Comparison of ENCODE assay signal across 1 cellular context in the genomic region with DNA sequence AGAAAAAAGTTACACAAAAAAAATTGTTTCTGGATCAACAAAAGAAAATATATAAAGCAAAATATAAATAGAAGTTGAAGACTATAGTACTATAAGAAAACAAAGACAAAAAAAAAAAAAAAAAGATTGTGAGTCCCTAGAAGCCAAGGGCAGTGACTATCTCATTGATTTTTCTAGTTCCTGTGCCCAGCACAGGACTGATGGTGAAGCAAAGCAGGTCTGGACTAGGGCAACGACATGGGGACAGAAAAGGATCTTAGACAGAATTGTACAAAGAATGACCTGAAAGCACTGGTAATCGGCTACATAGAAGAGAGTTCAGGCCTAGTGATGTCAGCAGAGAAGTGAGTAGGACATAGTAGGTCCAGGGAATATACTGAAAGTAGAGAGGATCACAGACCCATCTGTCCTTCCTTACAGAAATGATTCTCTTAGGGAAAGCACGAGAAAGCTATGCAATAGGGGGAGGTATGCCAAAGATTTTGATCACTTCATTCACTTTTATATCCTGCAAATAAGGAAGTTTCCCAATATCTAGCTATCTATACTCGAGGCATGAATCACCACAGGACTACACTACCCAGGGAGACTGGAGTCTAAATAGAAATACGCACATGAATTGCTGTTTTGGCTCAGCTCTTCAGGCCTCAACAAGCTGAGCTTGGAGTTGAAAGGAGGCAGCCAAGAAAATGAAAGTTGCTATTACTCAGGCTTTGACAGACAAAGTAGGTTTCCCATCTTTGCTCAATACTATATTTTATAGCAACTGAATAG.
TF ChIP-seq lines count a peak whose summit lies in the region.

No MANE protein-coding gene starts in this region.

TF ChIP-seq in H1, 55 proteins besides CTCF, POLR2A, EP300 and RAD21:
- TF ChIP-seq KDM5A (IDR thresholded peaks at IDR 0.05; ENCODE audit: low read length) (no peak), RFX5 (IDR thresholded peaks at IDR 0.05; ENCODE audit: borderline replicate concordance, low read depth, low read length) (no peak)
